In genomic region chr20:58910473-58910872, GRCh38 we compare ENCODE assay signal across 26 cellular contexts. TPM values are rescaled to one million over a fixed set of nuclear protein-coding genes. Genes with fewer than 3 reads are reported as not detected.
DNase-seq lines count a peak whose midpoint lies in the region; ATAC-seq and TF ChIP-seq lines count a peak whose summit lies in the region.
"Had no signal": no experiment of that assay in that cellular context is flagged by ENCODE, and none has a peak within 500 bp of the region (broad histone marks: within the 10 kb centered on the region; RNA-seq: fewer than 3 reads in every experiment).

No MANE protein-coding gene starts in this region.

- H3K36me3 ChIP-seq in IMR-90 (ENCODE audit: control insufficient read depth, insufficient read depth, low read length) = peaks cover 48% of the 10 kb centered on the region
- peaks cover 64% of the 10 kb centered on the region for H3K36me3 ChIP-seq in endodermal cell (ENCODE audit: control insufficient read depth, insufficient read depth, low read length)

- no peaks in the 10 kb centered on the region for H3K27me3 ChIP-seq in IMR-90 (ENCODE audit: control insufficient read depth, insufficient read depth, low read length)
- no peaks in the 10 kb centered on the region for H3K27me3 ChIP-seq in endodermal cell (ENCODE audit: control insufficient read depth, insufficient read depth, low read length, poor library complexity, severe bottlenecking)
- H3K27me3 ChIP-seq: SJCRH30 had no signal

- CTCF ChIA-PET in activated CD8-positive, alpha-beta T cell treated with anti-CD3 and anti-CD28 coated beads for 36 hours (lab: Charles Lee) = no interaction called here
- CTCF ChIA-PET in activated CD8-positive, alpha-beta T cell treated with anti-CD3 and anti-CD28 coated beads, Interleukin-2, amount 10 ng/mL, durations not matched to agents 7 days and 5 days (lab: Charles Lee) = no interaction called here
- CTCF ChIA-PET in IMR-90 (lab: Yijun Ruan, JAX) = no interaction called here

- POLR2A ChIA-PET in activated CD8-positive, alpha-beta T cell treated with anti-CD3 and anti-CD28 coated beads for 36 hours (lab: Charles Lee) = interaction anchor here (1.4 kb wide), 1 partner anchor 9 kb away, joined by 3 read pairs; no protein-coding TSS in a partner anchor
- POLR2A ChIA-PET in activated CD8-positive, alpha-beta T cell treated with anti-CD3 and anti-CD28 coated beads, Interleukin-2, amount 10 ng/mL, durations not matched to agents 7 days and 5 days (lab: Charles Lee) = no interaction called here
- POLR2A ChIA-PET in IMR-90 (lab: Charles Lee; ENCODE audit: unreplicated experiment) = no interaction called here

- H3K4ac ChIP-seq in IMR-90 (ENCODE audit: low read depth, low read length) = no peak overlapping the region

- intact Hi-C loops in activated CD8-positive, alpha-beta T cell treated with anti-CD3 and anti-CD28 coated beads for 36 hours (cut with micrococcal nuclease) = no loop called here
- intact Hi-C loops in IMR-90 (cut with micrococcal nuclease) = no loop called here

- no peaks in the 10 kb centered on the region for H3K9me3 ChIP-seq in IMR-90 (ENCODE audit: control insufficient read depth, insufficient read depth, low read length)
- no peaks in the 10 kb centered on the region for H3K9me3 ChIP-seq in endodermal cell (ENCODE audit: control insufficient read depth, low read length)
- H3K9me3 ChIP-seq: SJCRH30 had no signal

- ATAC-seq in activated CD8-positive, alpha-beta T cell treated with anti-CD3 and anti-CD28 coated beads for 36 hours = no peak
- no peak for ATAC-seq in activated CD8-positive, alpha-beta T cell treated with anti-CD3 and anti-CD28 coated beads, Interleukin-2, amount 10 ng/mL, durations not matched to agents 7 days and 5 days
- no peak for ATAC-seq in IMR-90 (ENCODE audit: low read depth)
- no peak for ATAC-seq in stimulated activated effector memory CD8-positive, alpha-beta T cell treated with anti-CD3 and anti-CD28 coated beads, Interleukin-12 subunit alpha, Interleukin-12 subunit beta, amount 100 ng/mL, for 72 hours
- ATAC-seq: Panc1 had no signal

- no peaks in the 10 kb centered on the region for H3K9me3 Mint-ChIP-seq in activated CD8-positive, alpha-beta T cell treated with anti-CD3 and anti-CD28 coated beads for 36 hours
- H3K9me3 Mint-ChIP-seq in activated CD8-positive, alpha-beta T cell treated with anti-CD3 and anti-CD28 coated beads, Interleukin-2, amount 10 ng/mL, durations not matched to agents 7 days and 5 days (ENCODE audit: insufficient read depth) = no peaks in the 10 kb centered on the region
- H3K9me3 Mint-ChIP-seq in endodermal cell = no peaks in the 10 kb centered on the region
- H3K9me3 Mint-ChIP-seq in stimulated activated effector memory CD8-positive, alpha-beta T cell treated with anti-CD3 and anti-CD28 coated beads, Interleukin-12 subunit alpha, Interleukin-12 subunit beta, amount 100 ng/mL, for 72 hours = no peaks in the 10 kb centered on the region

- no peak overlapping the region for H3K23ac ChIP-seq in IMR-90 (ENCODE audit: low read depth, low read length)

- no peak overlapping the region for H3K4me3 Mint-ChIP-seq in activated CD8-positive, alpha-beta T cell treated with anti-CD3 and anti-CD28 coated beads for 36 hours
- H3K4me3 Mint-ChIP-seq in activated CD8-positive, alpha-beta T cell treated with anti-CD3 and anti-CD28 coated beads, Interleukin-2, amount 10 ng/mL, durations not matched to agents 7 days and 5 days = no peak overlapping the region
- no peak overlapping the region for H3K4me3 Mint-ChIP-seq in endodermal cell
- H3K4me3 Mint-ChIP-seq in stimulated activated effector memory CD8-positive, alpha-beta T cell treated with anti-CD3 and anti-CD28 coated beads, Interleukin-12 subunit alpha, Interleukin-12 subunit beta, amount 100 ng/mL, for 72 hours = no peak overlapping the region

- H3K27ac ChIP-seq in IMR-90 (ENCODE audit: insufficient read depth, low read length) (no peak overlapping the region), endodermal cell (ENCODE audit: low read depth, low read length) (no peak overlapping the region)
- H3K27ac ChIP-seq: 22Rv1, C4-2B, HL-60, KMS-11, SJCRH30 had no signal

- no peak overlapping the region for H2BK120ac ChIP-seq in IMR-90 (ENCODE audit: low read depth, low read length)

- H2AFZ ChIP-seq in IMR-90 (replicated peaks; ENCODE audit: low read length, poor library complexity) = peak overlapping the region; percentile 52

- peaks cover 56% of the 10 kb centered on the region for H3K4me1 Mint-ChIP-seq in activated CD8-positive, alpha-beta T cell treated with anti-CD3 and anti-CD28 coated beads for 36 hours (ENCODE audit: low read depth)
- peaks cover 67% of the 10 kb centered on the region for H3K4me1 Mint-ChIP-seq in activated CD8-positive, alpha-beta T cell treated with anti-CD3 and anti-CD28 coated beads, Interleukin-2, amount 10 ng/mL, durations not matched to agents 7 days and 5 days (ENCODE audit: low read depth)
- H3K4me1 Mint-ChIP-seq in endodermal cell = no peaks in the 10 kb centered on the region
- H3K4me1 Mint-ChIP-seq in stimulated activated effector memory CD8-positive, alpha-beta T cell treated with anti-CD3 and anti-CD28 coated beads, Interleukin-12 subunit alpha, Interleukin-12 subunit beta, amount 100 ng/mL, for 72 hours = peaks cover 49% of the 10 kb centered on the region

- no peak overlapping the region for H3K14ac ChIP-seq in IMR-90 (replicated peaks; ENCODE audit: low read depth, low read length)

- H3K56ac ChIP-seq in IMR-90 (ENCODE audit: extremely low read depth, insufficient read depth, low read length) = no peak overlapping the region

- H4K91ac ChIP-seq in IMR-90 (ENCODE audit: insufficient read depth, low read depth, low read length) = no peak overlapping the region

- BruUV-seq in IMR-90 (replicated peaks; lab: Mats Ljungman, UMichigan) = no TSS peak

- no peak overlapping the region for H2BK15ac ChIP-seq in IMR-90 (ENCODE audit: low read depth, low read length)

- no peaks in the 10 kb centered on the region for H3K27me3 Mint-ChIP-seq in activated CD8-positive, alpha-beta T cell treated with anti-CD3 and anti-CD28 coated beads for 36 hours
- no peaks in the 10 kb centered on the region for H3K27me3 Mint-ChIP-seq in activated CD8-positive, alpha-beta T cell treated with anti-CD3 and anti-CD28 coated beads, Interleukin-2, amount 10 ng/mL, durations not matched to agents 7 days and 5 days (ENCODE audit: low read depth)
- H3K27me3 Mint-ChIP-seq in endodermal cell (ENCODE audit: insufficient read depth) = no peaks in the 10 kb centered on the region

- H2BK5ac ChIP-seq in IMR-90 (ENCODE audit: low read depth, low read length, poor library complexity, severe bottlenecking) = no peak overlapping the region

- H4K8ac ChIP-seq in IMR-90 (ENCODE audit: low read depth in 2 of 2, low read length in 2 of 2) = no peak overlapping the region

- peaks cover 48% of the 10 kb centered on the region for H4K20me1 ChIP-seq in IMR-90 (ENCODE audit: insufficient read depth, low read length)

- no peak overlapping the region for H3K18ac ChIP-seq in IMR-90 (ENCODE audit: low read depth, low read length)

- no peak overlapping the region for H2BK20ac ChIP-seq in IMR-90 (ENCODE audit: low read depth, low read length)

- H3K27ac Mint-ChIP-seq in activated CD8-positive, alpha-beta T cell treated with anti-CD3 and anti-CD28 coated beads for 36 hours = peak overlapping the region; percentile 55
- no peak overlapping the region for H3K27ac Mint-ChIP-seq in activated CD8-positive, alpha-beta T cell treated with anti-CD3 and anti-CD28 coated beads, Interleukin-2, amount 10 ng/mL, durations not matched to agents 7 days and 5 days
- H3K27ac Mint-ChIP-seq in endodermal cell = peak overlapping the region; percentile 60
- peak overlapping the region; percentile 69 for H3K27ac Mint-ChIP-seq in stimulated activated effector memory CD8-positive, alpha-beta T cell treated with anti-CD3 and anti-CD28 coated beads, Interleukin-12 subunit alpha, Interleukin-12 subunit beta, amount 100 ng/mL, for 72 hours

- peaks cover 24 to 44% of the 10 kb centered on the region in 2 experiments for H3K79me1 ChIP-seq in IMR-90 (ENCODE audit: low read depth in 1 of 2, low read length in 2 of 2)

- dilution Hi-C loops in IMR-90 (cut with HindIII; ENCODE audit: low sequenced_read_pairs, unreplicated experiment) = no loop called here

- H4K5ac ChIP-seq in IMR-90 (ENCODE audit: low read depth, low read length) = no peak overlapping the region

- H3K36me3 Mint-ChIP-seq in activated CD8-positive, alpha-beta T cell treated with anti-CD3 and anti-CD28 coated beads for 36 hours (ENCODE audit: low read depth) = peaks cover 58% of the 10 kb centered on the region
- H3K36me3 Mint-ChIP-seq in activated CD8-positive, alpha-beta T cell treated with anti-CD3 and anti-CD28 coated beads, Interleukin-2, amount 10 ng/mL, durations not matched to agents 7 days and 5 days (ENCODE audit: low read depth) = peaks cover 66% of the 10 kb centered on the region
- H3K36me3 Mint-ChIP-seq in endodermal cell (ENCODE audit: low read depth) = peaks cover 60% of the 10 kb centered on the region
- H3K36me3 Mint-ChIP-seq in stimulated activated effector memory CD8-positive, alpha-beta T cell treated with anti-CD3 and anti-CD28 coated beads, Interleukin-12 subunit alpha, Interleukin-12 subunit beta, amount 100 ng/mL, for 72 hours = peaks cover 67% of the 10 kb centered on the region

- no peak overlapping the region for H2AK5ac ChIP-seq in IMR-90 (ENCODE audit: low read depth, low read length)

- WGBS in IMR-90 (ENCODE audit: extremely low coverage in 2 of 2, insufficient read length in 1 of 2), 2 experiments = 96% methylated on average over 12 of the region's 14 CpGs; no CpG with 5 or more reads in 1 of the 2 experiments
- WGBS in endodermal cell (ENCODE audit: insufficient coverage in 1 of 2, insufficient read length in 1 of 2), 2 experiments = 97% methylated on average over 14 of the region's 14 CpGs

- no peak for TF ChIP-seq POLR2A in IMR-90 (IDR thresholded peaks at IDR 0.05; ENCODE audit: low read depth, low read length)

- H3K4me1 ChIP-seq in IMR-90 (ENCODE audit: control insufficient read depth, insufficient read depth, low read length) = peaks cover 9% of the 10 kb centered on the region
- no peaks in the 10 kb centered on the region for H3K4me1 ChIP-seq in endodermal cell (ENCODE audit: control insufficient read depth, insufficient read depth, low read length)

- peaks cover 16% of the 10 kb centered on the region for H3K9me1 ChIP-seq in IMR-90 (ENCODE audit: insufficient read depth, low read length)

- no peak for TF ChIP-seq RAD21 in IMR-90 (IDR thresholded peaks at IDR 0.05; ENCODE audit: low read length)

- DNase-seq in activated CD8-positive, alpha-beta T cell treated with anti-CD3 and anti-CD28 coated beads for 36 hours = no peak
- no peak for DNase-seq in activated CD8-positive, alpha-beta T cell treated with anti-CD3 and anti-CD28 coated beads, Interleukin-2, amount 10 ng/mL, durations not matched to agents 7 days and 5 days
- DNase-seq in IMR-90 (no peak), endodermal cell (no peak), anterior cingulate cortex (lab: John Stamatoyannopoulos, UW) (no peak), T-helper 1 cell (no peak), dermis blood vessel endothelial cell (no peak)
- no peak for DNase-seq in stimulated activated effector memory CD8-positive, alpha-beta T cell treated with anti-CD3 and anti-CD28 coated beads, Interleukin-12 subunit alpha, Interleukin-12 subunit beta, amount 100 ng/mL, for 72 hours (ENCODE audit: low spot score in 2 of 2)
- DNase-seq: ACHN; EL; GF-D8; H7; NCI-H1105; NCI-H146; NCI-H2029; NCI-H2227 treated with DMSO at 0.1 percent for 48 hours; NCI-H510A treated with DMSO at 0.1 percent for 48 hours; NCI-H748 treated with DMSO at 0.1 percent for 48 hours; NK-92 treated with Interleukin-12 subunit alpha and Interleukin-12 subunit beta, amount 100 ng/mL, for 24 hours; SJCRH30 had no signal

- TF ChIP-seq CTCF in activated CD8-positive, alpha-beta T cell treated with anti-CD3 and anti-CD28 coated beads for 36 hours (IDR thresholded peaks at IDR 0.05) = no peak
- no peak for TF ChIP-seq CTCF in IMR-90 (conservative IDR thresholded peaks at IDR 0.05; ENCODE audit: low read depth, low read length)
- no peak for TF ChIP-seq CTCF in endodermal cell (conservative IDR thresholded peaks at IDR 0.05)

- no peak overlapping the region for H2AK9ac ChIP-seq in IMR-90 (replicated peaks; ENCODE audit: low read depth, low read length, poor library complexity)

- no peak overlapping the region for H3K9ac ChIP-seq in IMR-90 (ENCODE audit: low read depth, low read length)
- H3K9ac ChIP-seq in endodermal cell (ENCODE audit: extremely low read depth, low read length, poor library complexity, severe bottlenecking) = no peak overlapping the region
- H3K9ac ChIP-seq: KMS-11 had no signal

- no peak overlapping the region for H3K4me3 ChIP-seq in IMR-90 (ENCODE audit: insufficient read depth, low read depth, low read length)
- no peak overlapping the region for H3K4me3 ChIP-seq in endodermal cell (ENCODE audit: low read length)
- H3K4me3 ChIP-seq: SJCRH30 had no signal

- no peak overlapping the region for H3K4me2 ChIP-seq in IMR-90 (ENCODE audit: low read depth, low read length)

- in situ Hi-C loops in IMR-90 (cut with MboI; ENCODE audit: low sequenced_read_pairs) = no loop called here

RNA-seq across cellular contexts. Expression of gene GNAS, which starts 58.0 kb away (rescaled TPM):
- total RNA-seq in activated CD8-positive, alpha-beta T cell treated with anti-CD3 and anti-CD28 coated beads for 36 hours = 100 to 1,000 TPM; 703 to 723 TPM
- total RNA-seq in activated CD8-positive, alpha-beta T cell treated with anti-CD3 and anti-CD28 coated beads, Interleukin-2, amount 10 ng/mL, durations not matched to agents 7 days and 5 days = 100 to 1,000 TPM; 912 to 952 TPM
- total RNA-seq in IMR-90 (2012; rRNA removed) (377 and 397 TPM in 2 replicates), endodermal cell (1,000 to 10,000 TPM; 1,246 to 1,267 TPM), dermis blood vessel endothelial cell (365 and 726 TPM in 2 replicates)
- polyA plus RNA-seq in IMR-90 (2012; rRNA removed) = 1,064 and 1,356 TPM in 2 replicates
- 1,777 and 2,021 TPM in 2 replicates for polyA plus RNA-seq in IMR-90 (2012; cell fraction: cytosol; rRNA removed)
- 1,041 and 1,061 TPM in 2 replicates for polyA plus RNA-seq in IMR-90 (2012; cell fraction: nucleus; rRNA removed; ENCODE audit: low replicate concordance)
- polyA plus RNA-seq in endodermal cell (2013, experiment 1 of 2) = 1,275 TPM
- 1,251 TPM for polyA plus RNA-seq in endodermal cell (2013, experiment 2 of 2)

RNA-seq across cellular contexts. Expression of gene GNAS-AS1, which starts 59.8 kb away (rescaled TPM):
- 1 to 10 TPM; 1.7 to 2.0 TPM for total RNA-seq in activated CD8-positive, alpha-beta T cell treated with anti-CD3 and anti-CD28 coated beads for 36 hours
- total RNA-seq in activated CD8-positive, alpha-beta T cell treated with anti-CD3 and anti-CD28 coated beads, Interleukin-2, amount 10 ng/mL, durations not matched to agents 7 days and 5 days = 1 to 10 TPM; 1.3 to 2.0 TPM
- total RNA-seq in IMR-90 (2012; rRNA removed) = 0.54 and 0.83 TPM in 2 replicates
- polyA plus RNA-seq in IMR-90 (2012; rRNA removed) = 0.60 and 0.90 TPM in 2 replicates
- polyA plus RNA-seq in IMR-90 (2012; cell fraction: cytosol; rRNA removed) = 0.57 and 0.74 TPM in 2 replicates
- polyA plus RNA-seq in IMR-90 (2012; cell fraction: nucleus; rRNA removed; ENCODE audit: low replicate concordance) = 0.90 and 1.0 TPM in 2 replicates
- 1 to 10 TPM; 9.3 to 9.7 TPM for total RNA-seq in endodermal cell
- 3.9 TPM for polyA plus RNA-seq in endodermal cell (2013, experiment 1 of 2)
- 2.5 TPM for polyA plus RNA-seq in endodermal cell (2013, experiment 2 of 2)
- not detected in 2 replicates for total RNA-seq in dermis blood vessel endothelial cell
- total RNA-seq: HT-29, SJCRH30 had no signal
